8 cellular contexts compared by ENCODE assay signal in the genomic region with DNA sequence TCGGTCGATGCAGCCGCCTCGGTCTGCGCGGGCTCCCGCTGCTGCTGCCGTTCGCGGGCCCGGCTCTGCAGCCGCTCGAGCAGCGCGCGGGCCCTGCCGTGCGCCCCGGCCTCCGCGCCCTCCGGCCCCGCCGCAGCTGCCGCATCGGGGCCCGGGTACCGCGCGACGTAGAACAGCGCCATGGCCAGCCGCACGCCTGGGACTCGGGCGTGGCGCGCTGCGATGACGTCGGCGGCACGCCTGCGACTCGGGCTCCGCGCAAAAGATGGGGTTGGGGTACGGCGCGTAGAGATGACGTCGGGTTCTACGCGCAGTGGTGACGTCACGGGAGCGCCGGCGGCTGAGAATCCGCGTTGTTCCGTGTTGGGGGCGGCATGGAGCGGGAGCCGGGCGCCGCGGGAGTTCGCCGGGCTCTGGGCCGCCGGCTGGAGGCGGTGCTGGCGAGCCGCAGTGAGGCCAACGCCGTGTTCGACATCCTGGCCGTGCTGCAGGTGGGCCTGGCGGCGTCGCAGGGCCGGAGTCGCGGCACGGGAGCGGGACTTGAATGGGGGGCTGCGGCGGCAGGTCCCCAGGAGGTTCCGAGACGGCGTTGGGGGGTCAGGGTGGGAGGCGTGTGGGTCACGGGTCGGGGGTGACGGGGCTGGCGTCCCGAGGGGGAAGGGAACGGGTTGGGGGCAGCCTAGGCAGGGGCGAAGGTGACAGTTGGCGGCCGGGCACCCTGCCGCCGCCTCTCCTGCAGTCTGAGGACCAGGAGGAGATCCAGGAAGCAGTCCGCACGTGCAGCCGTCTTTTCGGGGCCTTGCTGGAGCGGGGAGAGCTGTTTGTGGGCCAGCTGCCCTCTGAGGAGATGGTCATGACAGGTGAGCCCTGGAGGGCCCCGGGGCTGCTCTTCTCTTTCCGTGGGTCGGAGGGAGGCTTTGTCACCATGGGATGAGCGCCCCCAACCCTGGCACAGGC. TPM values are rescaled to one million over a fixed set of nuclear protein-coding genes. Genes with fewer than 3 reads are reported as not detected.
A peak's percentile ranks its signal among the peaks of the same experiment; 100 is the strongest.
DNase-seq lines count a peak whose midpoint lies in the region; ATAC-seq, FAIRE-seq and TF ChIP-seq lines count a peak whose summit lies in the region.

A gene with protein sequence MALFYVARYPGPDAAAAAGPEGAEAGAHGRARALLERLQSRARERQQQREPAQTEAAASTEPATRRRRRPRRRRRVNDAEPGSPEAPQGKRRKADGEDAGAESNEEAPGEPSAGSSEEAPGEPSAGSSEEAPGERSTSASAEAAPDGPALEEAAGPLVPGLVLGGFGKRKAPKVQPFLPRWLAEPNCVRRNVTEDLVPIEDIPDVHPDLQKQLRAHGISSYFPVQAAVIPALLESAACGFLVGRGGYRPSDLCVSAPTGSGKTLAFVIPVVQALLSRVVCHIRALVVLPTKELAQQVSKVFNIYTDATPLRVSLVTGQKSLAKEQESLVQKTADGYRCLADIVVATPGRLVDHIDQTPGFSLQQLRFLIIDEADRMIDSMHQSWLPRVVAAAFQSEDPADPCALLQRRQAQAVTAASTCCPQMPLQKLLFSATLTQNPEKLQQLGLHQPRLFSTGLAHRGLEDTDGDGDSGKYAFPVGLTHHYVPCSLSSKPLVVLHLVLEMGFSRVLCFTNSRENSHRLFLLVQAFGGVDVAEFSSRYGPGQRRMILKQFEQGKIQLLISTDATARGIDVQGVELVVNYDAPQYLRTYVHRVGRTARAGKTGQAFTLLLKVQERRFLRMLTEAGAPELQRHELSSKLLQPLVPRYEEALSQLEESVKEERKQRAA (minus strand): TSS at position 205 of the 957 bp plus-strand sequence. CDS start 23 bp downstream, at position 182.
A gene (plus strand): TSS at position 343 of the 957 bp plus-strand sequence. CDS start 32 bp downstream, at position 375.

- peak within 1 kb of the TSS; percentile 86 to 92 (median 88) for H3K4me3 Mint-ChIP-seq in T-cell

- FAIRE-seq in GM12892 (lab: Jason Lieb, UNC): peak; percentile 100

- H3K27ac Mint-ChIP-seq in T-cell: peak within 1 kb of the TSS; percentile 88 to 92

- H3K9me3 Mint-ChIP-seq in T-cell: no peaks in the 10 kb centered on the region

- intact Hi-C loops in left cardiac atrium (cut with DNase I): no loop called here
- intact Hi-C loops in posterior vena cava (cut with DNase I): no loop called here
- intact Hi-C loops in upper lobe of right lung (cut with DNase I): no loop called here

- H3K27me3 ChIP-seq in upper lobe of right lung: no peaks in the 10 kb centered on the region

- 0 to 1% (median 1%) methylated on average over 96 to 113 of the region's 113 CpGs for WGBS in adipose tissue, 3 donors

- DNase-seq in GM12892 (ENCODE audit: insufficient read length) (peak; percentile 97), NCI-H1436 (lab: John Stamatoyannopoulos, UW) (peak; percentile 90), T-cell (peak; percentile 88 to 97 (median 93)), left cardiac atrium (peak; percentile 94), posterior vena cava (ENCODE audit: low spot score) (peak; percentile 99), upper lobe of right lung (peak; percentile 96)

- POLR2A ChIA-PET in T-cell (lab: Charles Lee): no interaction called here

- H3K4me3 ChIP-seq in upper lobe of right lung: peak within 1 kb of the TSS; percentile 81

- CTCF ChIA-PET in T-cell (lab: Charles Lee): interaction anchor here in 1 of 2 donors (0.8 kb wide), 1 partner anchor 9 kb away, joined by 3 read pairs; no protein-coding TSS in a partner anchor

- no peaks in the 10 kb centered on the region for H3K9me3 ChIP-seq in upper lobe of right lung

- ATAC-seq in HG02798 (IDR thresholded peaks at IDR 0.05; ENCODE audit: poor library complexity, unreplicated experiment) (peak; percentile 89), T-cell (replicated peaks in 1 of 4) (peak; percentile 92 to 93 (median 92)), left cardiac atrium (peak; percentile 88 to 94), upper lobe of right lung (peak; percentile 95)

- TF ChIP-seq CTCF in upper lobe of right lung (IDR thresholded peaks at IDR 0.05): no peak

- peak; percentile 87; the same call in 1 of the 2 replicates for TF ChIP-seq POLR2A in GM12892 (IDR thresholded peaks at IDR 0.05; ENCODE audit: low read depth, low read length)

- peaks cover 10% of the 10 kb centered on the region for H3K36me3 Mint-ChIP-seq in T-cell

- H3K27me3 Mint-ChIP-seq in T-cell: peaks cover 0 to 2% of the 10 kb centered on the region in 2 donors

- peaks cover 29 to 37% (median 31%) of the 10 kb centered on the region in 3 donors for H3K4me1 Mint-ChIP-seq in T-cell

- peaks cover 18% of the 10 kb centered on the region for H3K4me1 ChIP-seq in upper lobe of right lung

- peaks cover 31% of the 10 kb centered on the region for H3K36me3 ChIP-seq in upper lobe of right lung

- peak within 1 kb of the TSS; percentile 57 for H3K27ac ChIP-seq in adipose tissue (ENCODE audit: low read depth, low read length)
- peak within 1 kb of the TSS; percentile 87 for H3K27ac ChIP-seq in upper lobe of right lung

RNA-seq across cellular contexts. Expression of the first gene that starts in this region (rescaled TPM):
- 11.2 TPM for polyA plus RNA-seq in GM12892 (2012; ENCODE audit: missing spikeins)
- total RNA-seq in T-cell (10 to 100 TPM; 41.9 to 58.6 (median 49.0) TPM), left cardiac atrium (10 to 100 TPM in 1 of 2 donors, 1 to 10 TPM in 1; 8.7 to 11.3 TPM), posterior vena cava (10 to 100 TPM in 1 of 2 donors, 1 to 10 TPM in 1; 9.7 to 10.2 TPM), upper lobe of right lung (16.2 TPM)
- 10 to 100 TPM; 14.3 to 19.0 (median 14.6) TPM for polyA plus RNA-seq in adipose tissue

RNA-seq across cellular contexts. Expression of the second gene that starts in this region (rescaled TPM):
- polyA plus RNA-seq in GM12892 (2012; ENCODE audit: missing spikeins): 5.2 TPM
- total RNA-seq in T-cell (10 to 100 TPM; 14.6 to 28.9 (median 26.4) TPM), left cardiac atrium (10 to 100 TPM in 1 of 2 donors, 1 to 10 TPM in 1; 8.4 to 10.9 TPM), posterior vena cava (10 to 100 TPM; 11.2 to 13.6 TPM), upper lobe of right lung (16.5 TPM)
- 10 to 100 TPM; 15.8 to 22.6 (median 18.0) TPM for polyA plus RNA-seq in adipose tissue

Comparison
In these comparisons a context has a peak if more than half of its experiments do, and no peak if none do; other contexts are left out.
1. Peak in every context shown above with its lines: DNase-seq, ATAC-seq, H3K4me3 ChIP-seq and H3K27ac ChIP-seq.